ENCODE assay signal across 26 cellular contexts in genomic region chr3:161823910-161824309, GRCh38.
A peak's percentile ranks its signal among the peaks of the same experiment; 100 is the strongest.
DNase-seq lines count a peak whose midpoint lies in the region; ATAC-seq, FAIRE-seq and TF ChIP-seq lines count a peak whose summit lies in the region.
"Had no signal": no experiment of that assay in that cellular context is flagged by ENCODE, and none has a peak within 500 bp of the region (broad histone marks: within the 10 kb centered on the region; RNA-seq: fewer than 3 reads in every experiment).

No MANE protein-coding gene starts in this region.

- no peak for ATAC-seq in A549
- ATAC-seq in GM23338 = no peak
- ATAC-seq in K562 = no peak
- ATAC-seq: CD8-positive, alpha-beta T cell; GM12878 had no signal

- H3K4me3 ChIP-seq in A549 (no peak overlapping the region), GM23338 (no peak overlapping the region), K562 (no peak overlapping the region)
- H3K4me3 ChIP-seq: BLaER1 treated with 17β-estradiol and CSF1 and Interleukin-3, amounts not matched to agents 10 nM and 100 nM; GM12878 had no signal

- no peak overlapping the region for H3K4me3 Mint-ChIP-seq in GM23338
- H3K4me3 Mint-ChIP-seq: B cell; CD4-positive, alpha-beta T cell; CD8-positive, alpha-beta T cell had no signal

- H3K36me3 ChIP-seq in GM23338 (ENCODE audit: insufficient read depth) (no peaks in the 10 kb centered on the region), K562 (ENCODE audit: control insufficient read depth, insufficient read depth, low read length) (no peaks in the 10 kb centered on the region)
- H3K36me3 ChIP-seq: BLaER1 treated with 17β-estradiol and CSF1 and Interleukin-3, amounts not matched to agents 10 nM and 100 nM had no signal

- BruUV-seq in K562 (replicated peaks; lab: Mats Ljungman, UMichigan) = no TSS peak

- H3F3A ChIP-seq in GM23338 (replicated peaks; ENCODE audit: low read depth) = no peaks in the 10 kb centered on the region

- H3K9me1 ChIP-seq in K562 (ENCODE audit: control insufficient read depth, insufficient read depth, low read length) = no peaks in the 10 kb centered on the region

- no peak overlapping the region for H3K9ac ChIP-seq in K562 (ENCODE audit: insufficient read depth in 1 of 2, low read depth in 2 of 2, low read length in 2 of 2)
- H3K9ac ChIP-seq: BLaER1 treated with 17β-estradiol and CSF1 and Interleukin-3, amounts not matched to agents 10 nM and 100 nM had no signal

- TF ChIP-seq CTCF in A549 (IDR thresholded peaks at IDR 0.05) = no peak
- no peak for TF ChIP-seq CTCF in GM23338 (conservative IDR thresholded peaks at IDR 0.05; ENCODE audit: low read depth in 2 of 2)
- TF ChIP-seq CTCF in K562 (IDR thresholded peaks at IDR 0.05 in 2 of 3, conservative IDR thresholded peaks at IDR 0.05 in 1 of 3; ENCODE audit: insufficient read depth in 2 of 3, low read depth in 1 of 3, low read length in 3 of 3) = no peak

- H3K4me1 ChIP-seq in A549 = no peaks in the 10 kb centered on the region
- no peaks in the 10 kb centered on the region for H3K4me1 ChIP-seq in GM23338 (ENCODE audit: insufficient read depth)
- no peaks in the 10 kb centered on the region for H3K4me1 ChIP-seq in K562 (replicated peaks in 1 of 2; ENCODE audit: control insufficient read depth in 2 of 2, insufficient read depth in 2 of 2, low read length in 2 of 2)
- H3K4me1 ChIP-seq: Caco-2 had no signal

- POLR2A ChIA-PET in A549 (lab: Yijun Ruan, JAX) = no interaction called here
- POLR2A ChIA-PET in K562 (lab: Yijun Ruan, JAX) = no interaction called here

- TF ChIP-seq EP300 in A549 (IDR thresholded peaks at IDR 0.05) (no peak), K562 (IDR thresholded peaks at IDR 0.05; ENCODE audit: low read length) (no peak)

- WGBS in A549 (ENCODE audit: missing lambda C conversion rate) = 37% methylated on average over 3 of the region's 3 CpGs
- 3% methylated on average over 3 of the region's 3 CpGs for WGBS in K562 (ENCODE audit: insufficient coverage, low coverage, missing lambda C conversion rate)

- peaks cover 3% of the 10 kb centered on the region; the same call in 1 of the 2 replicates for H3K9me2 ChIP-seq in GM23338 (ENCODE audit: insufficient read depth)

- H3K9me3 ChIP-seq in A549 (no peaks in the 10 kb centered on the region), K562 (replicated peaks; ENCODE audit: control insufficient read depth, insufficient read depth, low read depth, low read length) (no peaks in the 10 kb centered on the region; the same call in 1 of the 2 replicates)
- H3K9me3 ChIP-seq: BLaER1 treated with 17β-estradiol and CSF1 and Interleukin-3, amounts not matched to agents 10 nM and 100 nM; Caco-2 had no signal

- no peak for DNase-seq in A549 (ENCODE audit: low read depth in 1 of 2, low spot score in 1 of 2)
- no peak for DNase-seq in GM23338 (ENCODE audit: low spot score)
- no peak for DNase-seq in K562 (ENCODE audit: extremely low read depth in 1 of 4, low spot score in 3 of 4)
- no peak for DNase-seq in activated CD4-positive, alpha-beta T cell treated with anti-CD3 and anti-CD28 coated beads, Interleukin-2, amount 50 U/mL, for 4 hours
- no peak for DNase-seq in NCI-H446 treated with DMSO at 0.1 percent for 48 hours (lab: John Stamatoyannopoulos, UW)
- no peak for DNase-seq in DMS 273 treated with DMSO at 0.1 percent for 48 hours (lab: John Stamatoyannopoulos, UW)
- DNase-seq: 8988T; AML-193; Caco-2; Calu3; CD4-positive, alpha-beta T cell; CD8-positive, alpha-beta T cell; DMS153; DMS53; DMS79; DND-41; EL; GDM1 had no signal

- no peaks in the 10 kb centered on the region for H3K4me1 Mint-ChIP-seq in GM23338
- H3K4me1 Mint-ChIP-seq: B cell had no signal

- CTCF ChIA-PET in A549 (lab: Yijun Ruan, JAX) (no interaction called here), K562 (lab: Yijun Ruan, JAX; ENCODE audit: low intra/inter-chr PET ratio) (no interaction called here)

- in situ Hi-C loops in K562 (cut with MboI) = no loop called here

- H2AFZ ChIP-seq in GM23338 (0 out of 2 replicates have a peak overlapping the region, but pooled peaks have one; percentile 35), K562 (ENCODE audit: low read depth, low read length) (no peak overlapping the region)

- H4K20me1 ChIP-seq in GM23338 (replicated peaks; ENCODE audit: insufficient read depth) (no peaks in the 10 kb centered on the region), K562 (replicated peaks; ENCODE audit: control insufficient read depth, insufficient read depth, low read length) (no peaks in the 10 kb centered on the region)
- H4K20me1 ChIP-seq: BLaER1 treated with 17β-estradiol and CSF1 and Interleukin-3, amounts not matched to agents 10 nM and 100 nM had no signal

- H3K79me2 ChIP-seq in GM23338 (replicated peaks; ENCODE audit: insufficient read depth) (no peaks in the 10 kb centered on the region), K562 (ENCODE audit: control insufficient read depth, insufficient read depth, low read length) (no peaks in the 10 kb centered on the region)

- H3K4me2 ChIP-seq in A549 (no peak overlapping the region), GM23338 (no peak overlapping the region), K562 (ENCODE audit: insufficient read depth, low read length) (no peak overlapping the region)
- H3K4me2 ChIP-seq: BLaER1 treated with 17β-estradiol and CSF1 and Interleukin-3, amounts not matched to agents 10 nM and 100 nM had no signal

- H3K27ac Mint-ChIP-seq in GM23338 = no peak overlapping the region
- H3K27ac Mint-ChIP-seq: B cell; CD4-positive, alpha-beta T cell; CD8-positive, alpha-beta T cell had no signal

- no peak for TF ChIP-seq RAD21 in A549 (conservative IDR thresholded peaks at IDR 0.05 in 1 of 2, IDR thresholded peaks at IDR 0.05 in 1 of 2)
- no peak for TF ChIP-seq RAD21 in K562 (CRISPR knock-in tag; conservative IDR thresholded peaks at IDR 0.05 in 1 of 2, IDR thresholded peaks at IDR 0.05 in 1 of 2)

- FAIRE-seq in A549 (lab: Jason Lieb, UNC) (no peak), K562 (lab: Jason Lieb, UNC) (no peak)
- FAIRE-seq: A204.1, D721Med, GM12878, GM12892, GM18507 had no signal

- H3K27me3 ChIP-seq in GM23338 (ENCODE audit: insufficient read depth) (no peaks in the 10 kb centered on the region), K562 (ENCODE audit: control insufficient read depth in 2 of 2, insufficient read depth in 2 of 2, low read length in 2 of 2) (no peaks in the 10 kb centered on the region)
- H3K27me3 ChIP-seq: BLaER1 treated with 17β-estradiol and CSF1 and Interleukin-3, amounts not matched to agents 10 nM and 100 nM had no signal

- H3K27me3 Mint-ChIP-seq in GM23338 (ENCODE audit: insufficient read depth, low read depth, poor library complexity) = no peaks in the 10 kb centered on the region
- H3K27me3 Mint-ChIP-seq: B cell; CD4-positive, alpha-beta T cell had no signal

- H3K9me3 Mint-ChIP-seq in GM23338 = no peaks in the 10 kb centered on the region
- H3K9me3 Mint-ChIP-seq: CD8-positive, alpha-beta T cell had no signal

- intact Hi-C loops in K562 (cut with micrococcal nuclease) = no loop called here

- no peaks in the 10 kb centered on the region for H3K36me3 Mint-ChIP-seq in GM23338 (ENCODE audit: low read depth)
- H3K36me3 Mint-ChIP-seq: CD8-positive, alpha-beta T cell had no signal

- TF ChIP-seq POLR2A in A549 (IDR thresholded peaks at IDR 0.05; ENCODE audit: low read length) = no peak
- no peak for TF ChIP-seq POLR2A in K562 (conservative IDR thresholded peaks at IDR 0.05)

- no peak overlapping the region for H3K27ac ChIP-seq in A549
- no peak overlapping the region for H3K27ac ChIP-seq in GM23338 (ENCODE audit: low read depth)
- H3K27ac ChIP-seq in K562 (ENCODE audit: extremely low read depth, low read depth, low read length) = no peak overlapping the region
- H3K27ac ChIP-seq: BLaER1 treated with 17β-estradiol and CSF1 and Interleukin-3, amounts not matched to agents 10 nM and 100 nM; C4-2B had no signal

TF ChIP-seq in A549, 52 proteins besides CTCF, POLR2A, EP300 and RAD21:
- TF ChIP-seq MAFK (IDR thresholded peaks at IDR 0.05; ENCODE audit: partially characterized antibody) = peak; percentile 79
- no peak for TF ChIP-seq RCOR1 (IDR thresholded peaks at IDR 0.05; ENCODE audit: low read depth, low read length)

TF ChIP-seq in GM23338, 12 proteins besides CTCF, POLR2A, EP300 and RAD21:
- no peak for TF ChIP-seq CREB1 (CRISPR knock-in tag; IDR thresholded peaks at IDR 0.05; ENCODE audit: low read depth)
- TF ChIP-seq ZNF114 (CRISPR knock-in tag; IDR thresholded peaks at IDR 0.05) = no peak

TF ChIP-seq in K562, 482 proteins besides CTCF, POLR2A, EP300 and RAD21:
- 0 out of 2 replicates have a peak, but pooled peaks have one; percentile 20 for TF ChIP-seq MAFG (tag; conservative IDR thresholded peaks at IDR 0.05)
- no peak for TF ChIP-seq ZNF212 (CRISPR knock-in tag; IDR thresholded peaks at IDR 0.05)
TF ChIP-seq in K562: peak in this region for 1.

Comparison
In these comparisons a context has a peak if more than half of its experiments do, and no peak if none do; other contexts are left out.
1. Of the 35 proteins assayed by ChIP-seq in both K562 and A549: peak only in K562: none; only in A549: MAFK; in both: none; in neither: 34.